ENCODE assay signal across 21 cellular contexts in the genomic region with DNA sequence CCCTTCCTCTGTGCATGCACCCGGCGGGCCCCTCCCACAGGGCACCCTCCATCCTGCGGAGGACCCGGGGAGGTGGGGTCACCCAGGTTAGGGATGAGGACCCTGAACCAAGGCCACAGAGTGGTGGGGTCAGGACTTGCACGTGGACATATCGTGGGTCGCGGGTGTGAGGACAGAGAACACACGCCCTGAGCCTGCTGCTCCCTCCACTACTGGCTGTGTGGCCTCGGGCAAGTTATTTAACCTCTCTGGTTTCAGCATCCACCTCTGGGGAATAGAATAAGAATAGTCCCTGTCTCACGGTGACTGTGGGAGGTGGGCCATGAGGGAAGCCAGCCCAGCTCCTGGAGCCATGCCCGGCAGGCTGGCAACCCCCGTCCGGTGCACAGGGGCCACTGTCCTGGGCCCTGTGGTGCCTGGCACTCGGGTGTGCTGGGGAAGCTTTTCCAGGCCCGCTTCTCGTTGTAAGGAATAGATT. TPM values are rescaled to one million over a fixed set of nuclear protein-coding genes. Genes with fewer than 3 reads are reported as not detected.
A peak's percentile ranks its signal among the peaks of the same experiment; 100 is the strongest.
DNase-seq lines count a peak whose midpoint lies in the region; ATAC-seq and TF ChIP-seq lines count a peak whose summit lies in the region.
"Had no signal": no experiment of that assay in that cellular context is flagged by ENCODE, and none has a peak within 500 bp of the region (broad histone marks: within the 10 kb centered on the region; RNA-seq: fewer than 3 reads in every experiment).

No MANE protein-coding gene starts in this region.

- H3K27ac Mint-ChIP-seq in H9 (no peak overlapping the region), endothelial cell (ENCODE audit: unreplicated experiment) (no peak overlapping the region)
- no peak overlapping the region for H3K27ac Mint-ChIP-seq in CD4-positive, alpha-beta memory T cell
- H3K27ac Mint-ChIP-seq in stimulated activated memory B cell treated with anti-CD40 and anti-IgM and Interleukin-4, amounts not matched to agents 10 μg/mL and 1 μg/mL and 100 μg/mL, for 72 hours, result no peak overlapping the region
- H3K27ac Mint-ChIP-seq: activated T-helper 17 cell treated with anti-CD3 and anti-CD28 coated beads, Interleukin-2, amount 50 U/mL, for 72 hours; CD4-positive, alpha-beta T cell had no signal

- no peaks in the 10 kb centered on the region for H3K36me3 ChIP-seq in right lobe of liver
- no peaks in the 10 kb centered on the region for H3K36me3 ChIP-seq in suprapubic skin
- no peaks in the 10 kb centered on the region for H3K36me3 ChIP-seq in CD4-positive, alpha-beta memory T cell (ENCODE audit: insufficient read depth, low read length)
- H3K36me3 ChIP-seq: cardiac muscle cell, gastrocnemius medialis had no signal

- no peak overlapping the region for H4K8ac ChIP-seq in H9 (replicated peaks; ENCODE audit: insufficient read length, low read depth, low read length)

- H2BK20ac ChIP-seq in H9 (ENCODE audit: low read depth, low read length, poor library complexity, severe bottlenecking), result no peak overlapping the region

- no peak overlapping the region for H3K14ac ChIP-seq in H9 (ENCODE audit: insufficient read depth, low read length)

- H3K27me3 ChIP-seq in H9 (ENCODE audit: insufficient read depth, low read length), result no peaks in the 10 kb centered on the region
- no peaks in the 10 kb centered on the region for H3K27me3 ChIP-seq in right lobe of liver
- no peaks in the 10 kb centered on the region for H3K27me3 ChIP-seq in suprapubic skin
- H3K27me3 ChIP-seq in CD4-positive, alpha-beta memory T cell (ENCODE audit: insufficient read depth, low read length), result no peaks in the 10 kb centered on the region
- H3K27me3 ChIP-seq: cardiac muscle cell, gastrocnemius medialis had no signal

- no peak overlapping the region for H3K4me3 ChIP-seq in right lobe of liver
- H3K4me3 ChIP-seq in suprapubic skin, result no peak overlapping the region
- no peak overlapping the region for H3K4me3 ChIP-seq in CD4-positive, alpha-beta memory T cell (ENCODE audit: low read length in 2 of 2)
- H3K4me3 ChIP-seq: cardiac muscle cell, gastrocnemius medialis had no signal

- peak; percentile 50 for DNase-seq in activated effector memory CD4-positive, alpha-beta T cell treated with anti-CD3 and anti-CD28 coated beads, Interleukin-2, amount 50 U/mL, for 16 hours
- DNase-seq in activated effector memory CD4-positive, alpha-beta T cell treated with Interleukin-2 at 50 U/mL for 16 hours, result no peak
- DNase-seq in H9 (peak; percentile 22), right lobe of liver (peak; percentile 12 to 33 (median 32)), suprapubic skin (ENCODE audit: low spot score in 2 of 2) (peak; percentile 44 to 60), endothelial cell (ENCODE audit: low spot score) (no peak)
- DNase-seq in CD4-positive, alpha-beta memory T cell, result no peak
- DNase-seq: activated CD4-positive, alpha-beta T cell treated with anti-CD3 and anti-CD28 coated beads for 1 hour; amniotic stem cell; DMS53; gastrocnemius medialis; NCI-H1694 treated with DMSO at 0.1 percent for 48 hours; stimulated activated naive CD4-positive, alpha-beta T cell; T1000 had no signal

- H2BK120ac ChIP-seq in H9 (ENCODE audit: low read depth, low read length, poor library complexity, severe bottlenecking), result no peak overlapping the region

- no CpG with 5 or more reads among the region's 17 CpGs for WGBS in H9 (ENCODE audit: extremely low coverage, insufficient read length, low lambda C conversion rate)
- 68% methylated on average over 2 of the region's 17 CpGs for WGBS in right lobe of liver (ENCODE audit: insufficient coverage, low coverage, low lambda C conversion rate, missing lambda C conversion rate)
- WGBS in suprapubic skin, result 64% methylated on average over 12 of the region's 17 CpGs

- H3K4me1 ChIP-seq in H9 (ENCODE audit: insufficient read depth, low read length) (no peaks in the 10 kb centered on the region; the same call in 1 of the 2 replicates), right lobe of liver (no peaks in the 10 kb centered on the region), suprapubic skin (no peaks in the 10 kb centered on the region)
- no peaks in the 10 kb centered on the region for H3K4me1 ChIP-seq in CD4-positive, alpha-beta memory T cell (ENCODE audit: insufficient read depth, low read length)
- H3K4me1 ChIP-seq: gastrocnemius medialis had no signal

- no peak overlapping the region for H3T11ph ChIP-seq in H9 (ENCODE audit: low read length)

- no peaks in the 10 kb centered on the region for H3K79me2 ChIP-seq in H9 (ENCODE audit: insufficient read depth, low read length)

- no peak overlapping the region for H3K9ac ChIP-seq in H9 (ENCODE audit: extremely low read depth, insufficient read length, low read length)

- TF ChIP-seq POLR2A in right lobe of liver (IDR thresholded peaks at IDR 0.05) (no peak), suprapubic skin (IDR thresholded peaks at IDR 0.05) (no peak)

- H3K4me1 Mint-ChIP-seq in H9 (peaks cover 36 to 47% of the 10 kb centered on the region in 2 experiments), endothelial cell (ENCODE audit: unreplicated experiment) (no peaks in the 10 kb centered on the region)
- H3K4me1 Mint-ChIP-seq in CD4-positive, alpha-beta memory T cell, result no peaks in the 10 kb centered on the region
- no peaks in the 10 kb centered on the region for H3K4me1 Mint-ChIP-seq in stimulated activated memory B cell treated with anti-CD40 and anti-IgM and Interleukin-4, amounts not matched to agents 10 μg/mL and 1 μg/mL and 100 μg/mL, for 72 hours
- H3K4me1 Mint-ChIP-seq: activated T-helper 17 cell treated with anti-CD3 and anti-CD28 coated beads, Interleukin-2, amount 50 U/mL, for 72 hours had no signal

- H2BK5ac ChIP-seq in H9 (ENCODE audit: insufficient read length, low read length), result no peak overlapping the region

- no peak overlapping the region for H2AFZ ChIP-seq in H9 (ENCODE audit: low read length)

- no peak for TF ChIP-seq EP300 in suprapubic skin (IDR thresholded peaks at IDR 0.05)

- H4K5ac ChIP-seq in H9 (ENCODE audit: insufficient read length, low read depth, low read length), result no peak overlapping the region

- no peak overlapping the region for H4K91ac ChIP-seq in H9 (ENCODE audit: insufficient read length, low read depth, low read length)

- no peak overlapping the region for H3K4me2 ChIP-seq in H9 (ENCODE audit: insufficient read depth, insufficient read length, low read length)

- H3K79me1 ChIP-seq in H9 (ENCODE audit: insufficient read depth, low read depth, low read length, poor library complexity, severe bottlenecking), result no peaks in the 10 kb centered on the region

- H3K4ac ChIP-seq in H9 (ENCODE audit: low read depth, low read length), result no peak overlapping the region

- H2BK12ac ChIP-seq in H9 (ENCODE audit: insufficient read length, low read depth, low read length), result no peak overlapping the region

- H3K4me3 Mint-ChIP-seq in H9 (no peak overlapping the region), endothelial cell (ENCODE audit: unreplicated experiment) (no peak overlapping the region)
- H3K4me3 Mint-ChIP-seq in CD4-positive, alpha-beta memory T cell, result no peak overlapping the region
- no peak overlapping the region for H3K4me3 Mint-ChIP-seq in stimulated activated memory B cell treated with anti-CD40 and anti-IgM and Interleukin-4, amounts not matched to agents 10 μg/mL and 1 μg/mL and 100 μg/mL, for 72 hours
- H3K4me3 Mint-ChIP-seq: activated T-helper 17 cell treated with anti-CD3 and anti-CD28 coated beads, Interleukin-2, amount 50 U/mL, for 72 hours; CD4-positive, alpha-beta T cell had no signal

- H3K27ac ChIP-seq in H9 (ENCODE audit: insufficient read length, low read depth, low read length), result no peak overlapping the region
- H3K27ac ChIP-seq in right lobe of liver, result no peak overlapping the region
- H3K27ac ChIP-seq in suprapubic skin, result no peak overlapping the region
- H3K27ac ChIP-seq in CD4-positive, alpha-beta memory T cell (ENCODE audit: low read depth, low read length), result no peak overlapping the region
- H3K27ac ChIP-seq: cardiac muscle cell, gastrocnemius medialis, HL-60 had no signal

- H3K36me3 Mint-ChIP-seq in H9 (ENCODE audit: insufficient read depth in 1 of 3, low read depth in 3 of 3), result no peaks in the 10 kb centered on the region
- H3K36me3 Mint-ChIP-seq in CD4-positive, alpha-beta memory T cell, result no peaks in the 10 kb centered on the region
- no peaks in the 10 kb centered on the region for H3K36me3 Mint-ChIP-seq in endothelial cell (ENCODE audit: low read depth, unreplicated experiment)
- no peaks in the 10 kb centered on the region for H3K36me3 Mint-ChIP-seq in stimulated activated memory B cell treated with anti-CD40 and anti-IgM and Interleukin-4, amounts not matched to agents 10 μg/mL and 1 μg/mL and 100 μg/mL, for 72 hours

- no peak overlapping the region for H3K23ac ChIP-seq in H9 (ENCODE audit: insufficient read length, low read depth, low read length)

- no peaks in the 10 kb centered on the region for H3K9me3 ChIP-seq in H9 (ENCODE audit: control insufficient read depth, low read depth, low read length)
- no peaks in the 10 kb centered on the region for H3K9me3 ChIP-seq in right lobe of liver
- H3K9me3 ChIP-seq in suprapubic skin, result no peaks in the 10 kb centered on the region
- no peaks in the 10 kb centered on the region for H3K9me3 ChIP-seq in CD4-positive, alpha-beta memory T cell (ENCODE audit: control insufficient read depth in 1 of 2, low read length in 2 of 2)
- H3K9me3 ChIP-seq: gastrocnemius medialis had no signal

- intact Hi-C loops in right lobe of liver (cut with DNase I), result loop anchor here in 1 of 2 donors (10.0 kb wide), 1 partner anchor 55 kb away; no protein-coding TSS in a partner anchor
- intact Hi-C loops in CD4-positive, alpha-beta memory T cell (cut with micrococcal nuclease), result no loop called here

- H3K9me3 Mint-ChIP-seq in H9, result no peaks in the 10 kb centered on the region; a peak in 1 of 5 replicates
- H3K9me3 Mint-ChIP-seq in CD4-positive, alpha-beta memory T cell, result peaks cover 0 to 1% (median 0%) of the 10 kb centered on the region in 8 donors
- H3K9me3 Mint-ChIP-seq in endothelial cell (ENCODE audit: unreplicated experiment), result no peaks in the 10 kb centered on the region
- H3K9me3 Mint-ChIP-seq in stimulated activated memory B cell treated with anti-CD40 and anti-IgM and Interleukin-4, amounts not matched to agents 10 μg/mL and 1 μg/mL and 100 μg/mL, for 72 hours, result no peaks in the 10 kb centered on the region
- H3K9me3 Mint-ChIP-seq: activated T-helper 17 cell treated with anti-CD3 and anti-CD28 coated beads, Interleukin-2, amount 50 U/mL, for 72 hours; CD4-positive, alpha-beta T cell had no signal

- CTCF ChIA-PET in CD4-positive, alpha-beta memory T cell (lab: Charles Lee; ENCODE audit: partially characterized antibody), result no interaction called here

- H2BK15ac ChIP-seq in H9 (ENCODE audit: low read depth, low read length), result no peak overlapping the region

- H3K27me3 Mint-ChIP-seq in H9 (ENCODE audit: low read depth), result peaks cover 4% of the 10 kb centered on the region
- peaks cover 2 to 3% of the 10 kb centered on the region in 2 donors for H3K27me3 Mint-ChIP-seq in CD4-positive, alpha-beta memory T cell
- peaks cover 2% of the 10 kb centered on the region for H3K27me3 Mint-ChIP-seq in endothelial cell (ENCODE audit: unreplicated experiment)
- no peaks in the 10 kb centered on the region for H3K27me3 Mint-ChIP-seq in stimulated activated memory B cell treated with anti-CD40 and anti-IgM and Interleukin-4, amounts not matched to agents 10 μg/mL and 1 μg/mL and 100 μg/mL, for 72 hours
- H3K27me3 Mint-ChIP-seq: CD4-positive, alpha-beta T cell had no signal

- H4K20me1 ChIP-seq in H9 (ENCODE audit: control insufficient read depth, insufficient read depth, insufficient read length), result no peaks in the 10 kb centered on the region

- H3K23me2 ChIP-seq in H9 (ENCODE audit: insufficient read length, low read depth, low read length, poor library complexity, severe bottlenecking), result no peaks in the 10 kb centered on the region

- no peak overlapping the region for H3K56ac ChIP-seq in H9 (ENCODE audit: insufficient read length, low read depth, low read length)

- TF ChIP-seq CTCF in H9 (conservative IDR thresholded peaks at IDR 0.05) (no peak), right lobe of liver (IDR thresholded peaks at IDR 0.05) (no peak), suprapubic skin (IDR thresholded peaks at IDR 0.05) (no peak), endothelial cell (IDR thresholded peaks at IDR 0.05; ENCODE audit: unreplicated experiment) (no peak)

- POLR2A ChIA-PET in CD4-positive, alpha-beta memory T cell (lab: Charles Lee; ENCODE audit: partially characterized antibody), result no interaction called here

- H3K18ac ChIP-seq in H9 (ENCODE audit: insufficient read length, low read depth, low read length), result no peak overlapping the region

- H2AK5ac ChIP-seq in H9 (ENCODE audit: insufficient read length, low read length), result no peak overlapping the region

- ATAC-seq in right lobe of liver, result no peak
- ATAC-seq in stimulated activated memory B cell treated with anti-CD40 and anti-IgM and Interleukin-4, amounts not matched to agents 10 μg/mL and 1 μg/mL and 100 μg/mL, for 72 hours, result no peak
- ATAC-seq: activated T-helper 17 cell treated with anti-CD3 and anti-CD28 coated beads, Interleukin-2, amount 50 U/mL, for 72 hours; gastrocnemius medialis; right cardiac atrium had no signal

RNA-seq across cellular contexts. Expression of gene PSAPL1, which starts 5.1 kb away (rescaled TPM):
- 0.04 TPM in 1 of 2 replicates, not detected in the other for total RNA-seq in H9 (2021)
- total RNA-seq in right lobe of liver, result not detected
- 100 to 1,000 TPM in 3 of 4 donors, 10 to 100 TPM in 1; 16.4 to 268 (median 137) TPM for total RNA-seq in suprapubic skin
- total RNA-seq in CD4-positive, alpha-beta memory T cell, result not detected
- not detected for polyA plus RNA-seq in CD4-positive, alpha-beta memory T cell
- total RNA-seq in endothelial cell (ENCODE audit: unreplicated experiment), result not detected
- total RNA-seq: activated T-helper 17 cell treated with anti-CD3 and anti-CD28 coated beads, Interleukin-2, amount 50 U/mL, for 72 hours; CD4-positive, alpha-beta T cell; gastrocnemius medialis; mucosa of gallbladder; right cardiac atrium had no signal
- polyA plus RNA-seq: right cardiac atrium had no signal

Comparison
In these comparisons a context has a peak if more than half of its experiments do, and no peak if none do; other contexts are left out.
1. DNase-seq: peak in activated effector memory CD4-positive, alpha-beta T cell treated with anti-CD3 and anti-CD28 coated beads, Interleukin-2, amount 50 U/mL, for 16 hours (single experiment), H9 (single experiment), right lobe of liver (3 of 3) and suprapubic skin (2 of 2); none in activated effector memory CD4-positive, alpha-beta T cell treated with Interleukin-2 at 50 U/mL for 16 hours (single experiment), CD4-positive, alpha-beta memory T cell (0 of 5) and endothelial cell (single experiment).
2. RNA of gene PSAPL1, which starts 5.1 kb away (total RNA-seq): 16.4 to 268 TPM in suprapubic skin; 0.04 TPM in H9, not detected in right lobe of liver, not detected in CD4-positive, alpha-beta memory T cell and not detected in endothelial cell (single experiment); every median in the first group is over 10 times any median in the second.